11 cellular contexts compared by ENCODE assay signal in the genomic region with DNA sequence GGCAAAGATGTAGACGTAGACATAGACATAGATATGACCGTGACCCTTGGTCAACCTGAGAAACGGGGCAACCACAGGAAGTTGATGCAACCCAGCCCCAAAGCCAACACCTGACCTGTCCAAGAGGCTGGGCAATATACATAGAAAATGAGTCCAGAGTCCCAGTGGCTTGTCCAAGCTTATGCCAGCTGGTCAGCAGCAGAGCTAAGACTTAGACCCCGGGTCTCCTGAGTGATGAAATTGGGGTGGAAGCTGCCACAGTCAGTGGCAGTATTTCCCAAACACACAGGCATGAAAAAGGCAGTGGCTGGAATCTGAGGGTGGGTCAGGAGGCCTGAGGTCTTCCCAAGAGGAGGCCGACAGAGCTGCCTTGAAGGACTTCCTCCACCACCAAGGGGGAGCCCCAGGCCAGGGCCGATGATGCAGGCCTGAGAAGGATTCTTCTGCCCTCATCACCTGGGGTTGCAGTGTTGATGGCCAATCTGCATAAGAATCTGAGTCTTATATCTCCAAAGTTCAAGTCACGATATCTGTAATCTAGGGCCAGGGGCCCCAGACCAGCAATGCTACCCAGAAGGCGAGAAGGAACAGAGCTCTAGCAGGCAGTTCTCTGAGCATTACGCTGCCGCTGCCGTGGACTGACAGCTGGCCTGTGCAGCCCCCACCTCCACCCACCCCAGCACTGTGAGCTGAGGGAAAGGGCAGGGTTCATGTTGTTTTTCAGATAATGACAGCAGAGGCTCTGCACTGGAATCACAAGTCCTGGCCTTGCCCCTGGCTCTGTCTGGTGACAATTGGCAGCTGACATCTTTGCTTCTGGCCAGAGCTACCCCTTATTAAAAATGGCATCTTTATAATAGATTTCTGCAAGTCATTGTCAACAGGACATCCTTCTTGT.
A peak's percentile ranks its signal among the peaks of the same experiment; 100 is the strongest.
DNase-seq lines count a peak whose midpoint lies in the region; ATAC-seq and TF ChIP-seq lines count a peak whose summit lies in the region.
"Had no signal": no experiment of that assay in that cellular context is flagged by ENCODE, and none has a peak within 500 bp of the region (broad histone marks: within the 10 kb centered on the region; RNA-seq: fewer than 3 reads in every experiment).

No MANE protein-coding gene starts in this region.

- H3K36me3 Mint-ChIP-seq in activated CD8-positive, alpha-beta memory T cell treated with anti-CD3 and anti-CD28 coated beads, Interleukin-2, amount 10 ng/mL, durations not matched to agents 7 days and 5 days: no peaks in the 10 kb centered on the region

- H3K9me3 ChIP-seq in aorta (ENCODE audit: control insufficient read depth, low read length): no peaks in the 10 kb centered on the region

- no peak for ATAC-seq in activated CD8-positive, alpha-beta memory T cell treated with anti-CD3 and anti-CD28 coated beads, Interleukin-2, amount 10 ng/mL, durations not matched to agents 7 days and 5 days
- ATAC-seq in aorta (ENCODE audit: low FRiP score) (peak; percentile 39), HG03378 (IDR thresholded peaks at IDR 0.05; ENCODE audit: unreplicated experiment) (no peak)

- no peaks in the 10 kb centered on the region for H3K27me3 Mint-ChIP-seq in activated CD8-positive, alpha-beta memory T cell treated with anti-CD3 and anti-CD28 coated beads, Interleukin-2, amount 10 ng/mL, durations not matched to agents 7 days and 5 days

- H3K27me3 ChIP-seq in dorsolateral prefrontal cortex: no peaks in the 10 kb centered on the region
- no peaks in the 10 kb centered on the region for H3K27me3 ChIP-seq in aorta (ENCODE audit: control insufficient read depth in 1 of 2, insufficient read depth in 2 of 2, low read length in 1 of 2)

- peak in 5 of 56 donors; percentile 10 to 31 (median 12) for TF ChIP-seq CTCF in dorsolateral prefrontal cortex (IDR thresholded peaks at IDR 0.05 in 54 of 56, conservative IDR thresholded peaks at IDR 0.05 in 2 of 56; ENCODE audit: low read depth in 1 of 56, partially characterized antibody in 56 of 56)

- CTCF ChIA-PET in activated CD8-positive, alpha-beta memory T cell treated with anti-CD3 and anti-CD28 coated beads, Interleukin-2, amount 10 ng/mL, durations not matched to agents 7 days and 5 days (lab: Charles Lee): interaction anchor here (1.5 to 3.8 kb wide), 2 partner anchors 7 to 55 kb away, joined by 3 to 15 read pairs; no protein-coding TSS in a partner anchor

- intact Hi-C loops in dorsolateral prefrontal cortex (cut with DNase I): loop anchor here in 1 of 2 donors (2.0 to 5.0 kb wide), 2 partner anchors 33 to 55 kb away; no protein-coding TSS in a partner anchor
- intact Hi-C loops in aorta (cut with DNase I): no loop called here

- H3K27ac Mint-ChIP-seq in activated CD8-positive, alpha-beta memory T cell treated with anti-CD3 and anti-CD28 coated beads, Interleukin-2, amount 10 ng/mL, durations not matched to agents 7 days and 5 days: peak overlapping the region; percentile 28

- no peaks in the 10 kb centered on the region for H3K9me3 Mint-ChIP-seq in activated CD8-positive, alpha-beta memory T cell treated with anti-CD3 and anti-CD28 coated beads, Interleukin-2, amount 10 ng/mL, durations not matched to agents 7 days and 5 days (ENCODE audit: low read depth)

- H3K4me3 Mint-ChIP-seq in activated CD8-positive, alpha-beta memory T cell treated with anti-CD3 and anti-CD28 coated beads, Interleukin-2, amount 10 ng/mL, durations not matched to agents 7 days and 5 days: no peak overlapping the region

- peaks cover 29% of the 10 kb centered on the region for H3K4me1 Mint-ChIP-seq in activated CD8-positive, alpha-beta memory T cell treated with anti-CD3 and anti-CD28 coated beads, Interleukin-2, amount 10 ng/mL, durations not matched to agents 7 days and 5 days

- H3K36me3 ChIP-seq in aorta (ENCODE audit: control insufficient read depth in 1 of 2, insufficient read depth in 2 of 2, low read length in 1 of 2): no peaks in the 10 kb centered on the region

- 60 to 72% methylated on average over 11 of the region's 11 CpGs for WGBS in aorta, 2 donors

- H3K4me3 ChIP-seq in dorsolateral prefrontal cortex (peak overlapping the region in 4 of 59 donors; percentile 3 to 18 (median 8)), aorta (ENCODE audit: low read length in 2 of 2) (no peak overlapping the region)

- H3K4me1 ChIP-seq in aorta (ENCODE audit: control insufficient read depth in 1 of 2, insufficient read depth in 2 of 2, low read length in 2 of 2): no peaks in the 10 kb centered on the region

- peak; percentile 40 for DNase-seq in activated CD8-positive, alpha-beta memory T cell treated with anti-CD3 and anti-CD28 coated beads, Interleukin-2, amount 10 ng/mL, durations not matched to agents 7 days and 5 days
- DNase-seq in activated CD8-positive, alpha-beta memory T cell treated with anti-CD3 and anti-CD28 coated beads, Interleukin-2, amount 50 U/mL, for 48 hours: no peak
- DNase-seq in dorsolateral prefrontal cortex: peak in 9 of 10 donors; percentile 66 to 91 (median 84)
- peak; percentile 64 for DNase-seq in middle frontal gyrus (ENCODE audit: extremely low spot score, low spot score)
- no peak for DNase-seq in aorta
- DNase-seq in GM19240 (ENCODE audit: insufficient read length, low spot score): no peak
- DNase-seq in stimulated activated CD4-positive, alpha-beta T cell treated with anti-CD3 and anti-CD28 coated beads, Interleukin-15, amount 100 ng/mL, for 24 hours: no peak
- DNase-seq: activated naive CD4-positive, alpha-beta T cell treated with anti-CD3 and anti-CD28 coated beads, Interleukin-2, amount 50 U/mL, for 16 hours; NCI-H187 treated with DMSO at 0.1 percent for 48 hours had no signal

- H3K27ac ChIP-seq in dorsolateral prefrontal cortex (peak overlapping the region; percentile 80 to 100 (median 97)), aorta (ENCODE audit: low read depth in 1 of 2, low read length in 2 of 2) (no peak overlapping the region)
- H3K27ac ChIP-seq: RWPE1 had no signal

Comparison
In these comparisons a context has a peak if more than half of its experiments do, and no peak if none do; other contexts are left out.
1. DNase-seq: peak in activated CD8-positive, alpha-beta memory T cell treated with anti-CD3 and anti-CD28 coated beads, Interleukin-2, amount 10 ng/mL, durations not matched to agents 7 days and 5 days (single experiment), dorsolateral prefrontal cortex (9 of 10) and middle frontal gyrus (single experiment); none in activated CD8-positive, alpha-beta memory T cell treated with anti-CD3 and anti-CD28 coated beads, Interleukin-2, amount 50 U/mL, for 48 hours (single experiment), aorta (0 of 2), GM19240 (single experiment) and stimulated activated CD4-positive, alpha-beta T cell treated with anti-CD3 and anti-CD28 coated beads, Interleukin-15, amount 100 ng/mL, for 24 hours (single experiment).
2. H3K27ac ChIP-seq: peak in dorsolateral prefrontal cortex (59 of 59); none in aorta (0 of 2).